Comparison of ENCODE assay signal across 22 cellular contexts in the genomic region with DNA sequence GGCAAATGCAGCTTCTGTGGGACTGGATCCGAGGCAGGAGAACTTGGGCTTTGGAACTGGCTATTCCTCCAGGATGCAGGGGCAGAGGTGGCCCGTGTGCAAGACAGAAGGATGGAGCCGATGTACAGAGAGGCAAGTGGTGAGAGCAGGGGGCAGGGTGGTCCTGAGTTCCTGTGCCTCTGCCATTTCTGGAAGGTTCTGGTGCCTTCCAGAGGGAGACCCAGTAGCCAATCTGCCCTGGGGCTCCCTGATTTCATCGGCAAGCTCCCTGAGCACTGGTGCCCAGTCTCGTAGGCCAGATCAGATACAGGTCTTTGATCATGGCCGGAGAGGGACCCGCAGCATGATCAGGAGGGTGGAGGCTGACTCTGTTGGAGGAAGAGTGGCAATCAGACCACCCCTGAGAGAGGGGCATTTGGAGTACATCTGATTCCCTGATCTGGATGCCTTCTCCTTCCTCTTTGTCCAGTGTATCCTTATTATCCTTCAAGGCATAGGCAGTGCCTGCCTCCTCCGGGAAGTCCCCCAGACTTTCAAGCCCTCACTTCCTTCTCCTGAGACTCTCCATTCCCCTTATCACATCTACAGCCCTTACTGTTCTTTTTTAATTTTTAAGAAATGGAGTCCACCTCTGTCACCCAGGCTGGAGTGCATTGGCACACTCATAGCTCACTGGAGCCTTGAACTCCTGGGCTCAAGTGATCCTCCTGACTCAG. TPM values are rescaled to one million over a fixed set of nuclear protein-coding genes. Genes with fewer than 3 reads are reported as not detected.
DNase-seq lines count a peak whose midpoint lies in the region; ATAC-seq, FAIRE-seq and TF ChIP-seq lines count a peak whose summit lies in the region.
"Had no signal": no experiment of that assay in that cellular context is flagged by ENCODE, and none has a peak within 500 bp of the region (broad histone marks: within the 10 kb centered on the region; RNA-seq: fewer than 3 reads in every experiment).

No MANE protein-coding gene starts in this region.

- TF ChIP-seq RAD21 in K562 (CRISPR knock-in tag; conservative IDR thresholded peaks at IDR 0.05 in 1 of 2, IDR thresholded peaks at IDR 0.05 in 1 of 2) = no peak

- TF ChIP-seq CTCF in K562 (IDR thresholded peaks at IDR 0.05 in 2 of 3, conservative IDR thresholded peaks at IDR 0.05 in 1 of 3; ENCODE audit: insufficient read depth in 2 of 3, low read depth in 1 of 3, low read length in 3 of 3) (no peak), upper lobe of right lung (IDR thresholded peaks at IDR 0.05) (no peak), osteocyte (IDR thresholded peaks at IDR 0.05) (no peak)

- WGBS in K562 (ENCODE audit: insufficient coverage, low coverage, missing lambda C conversion rate) = 8% methylated on average over 8 of the region's 8 CpGs

- POLR2A ChIA-PET in activated CD4-positive, alpha-beta T cell treated with anti-CD3 and anti-CD28 coated beads, Interleukin-2, amount 10 ng/mL, durations not matched to agents 7 days and 5 days (lab: Charles Lee) = no interaction called here
- POLR2A ChIA-PET in K562 (lab: Yijun Ruan, JAX) = interaction anchor here (0.6 kb wide), 1 partner anchor 14 kb away, joined by 5 read pairs; no protein-coding TSS in a partner anchor

- H2AFZ ChIP-seq in K562 (ENCODE audit: low read depth, low read length) = no peak overlapping the region
- H2AFZ ChIP-seq: GM23338 had no signal

- H3K9me1 ChIP-seq in K562 (ENCODE audit: control insufficient read depth, insufficient read depth, low read length) = no peaks in the 10 kb centered on the region

- H3K4me2 ChIP-seq in K562 (ENCODE audit: insufficient read depth, low read length) = no peak overlapping the region
- H3K4me2 ChIP-seq: GM23338 had no signal

- no peaks in the 10 kb centered on the region for H3K36me3 ChIP-seq in K562 (ENCODE audit: control insufficient read depth, insufficient read depth, low read length)
- H3K36me3 ChIP-seq in upper lobe of right lung = no peaks in the 10 kb centered on the region

- peaks cover 3% of the 10 kb centered on the region for H3K36me3 Mint-ChIP-seq in activated CD4-positive, alpha-beta T cell treated with anti-CD3 and anti-CD28 coated beads, Interleukin-2, amount 10 ng/mL, durations not matched to agents 7 days and 5 days (ENCODE audit: low read depth)
- H3K36me3 Mint-ChIP-seq in osteocyte (ENCODE audit: unreplicated experiment) = no peaks in the 10 kb centered on the region
- H3K36me3 Mint-ChIP-seq: CD8-positive, alpha-beta T cell had no signal

- H4K20me1 ChIP-seq in K562 (replicated peaks; ENCODE audit: control insufficient read depth, insufficient read depth, low read length) = no peaks in the 10 kb centered on the region

- TF ChIP-seq EP300 in K562 (IDR thresholded peaks at IDR 0.05; ENCODE audit: low read length) = no peak

- peaks cover 40 to 54% of the 10 kb centered on the region in 2 experiments for H3K27me3 ChIP-seq in K562 (ENCODE audit: control insufficient read depth in 2 of 2, insufficient read depth in 2 of 2, low read length in 2 of 2)
- H3K27me3 ChIP-seq in upper lobe of right lung = no peaks in the 10 kb centered on the region

- no TSS peak for BruUV-seq in K562 (replicated peaks; lab: Mats Ljungman, UMichigan)

- H3K27me3 Mint-ChIP-seq in activated CD4-positive, alpha-beta T cell treated with anti-CD3 and anti-CD28 coated beads, Interleukin-2, amount 10 ng/mL, durations not matched to agents 7 days and 5 days = no peaks in the 10 kb centered on the region
- peaks cover 36% of the 10 kb centered on the region for H3K27me3 Mint-ChIP-seq in osteocyte (ENCODE audit: unreplicated experiment)

- H3K27ac Mint-ChIP-seq in activated CD4-positive, alpha-beta T cell treated with anti-CD3 and anti-CD28 coated beads, Interleukin-2, amount 10 ng/mL, durations not matched to agents 7 days and 5 days = peak overlapping the region; percentile 25
- no peak overlapping the region for H3K27ac Mint-ChIP-seq in osteocyte (ENCODE audit: unreplicated experiment)
- H3K27ac Mint-ChIP-seq: CD8-positive, alpha-beta T cell; GM23338 had no signal

- ATAC-seq in K562 (no peak), upper lobe of right lung (no peak), GM21390 (IDR thresholded peaks at IDR 0.05; ENCODE audit: unreplicated experiment) (no peak)
- ATAC-seq: CD8-positive, alpha-beta T cell; GM12878; GM23338 had no signal

- no peaks in the 10 kb centered on the region for H3K9me3 Mint-ChIP-seq in activated CD4-positive, alpha-beta T cell treated with anti-CD3 and anti-CD28 coated beads, Interleukin-2, amount 10 ng/mL, durations not matched to agents 7 days and 5 days
- no peaks in the 10 kb centered on the region for H3K9me3 Mint-ChIP-seq in osteocyte (ENCODE audit: unreplicated experiment)
- H3K9me3 Mint-ChIP-seq: CD8-positive, alpha-beta T cell had no signal

- in situ Hi-C loops in K562 (cut with MboI) = no loop called here

- no peak overlapping the region for H3K27ac ChIP-seq in K562 (ENCODE audit: extremely low read depth, low read depth, low read length)
- H3K27ac ChIP-seq in upper lobe of right lung = no peak overlapping the region
- H3K27ac ChIP-seq: 22Rv1, RWPE1 had no signal

- H3K4me1 ChIP-seq in K562 (replicated peaks in 1 of 2; ENCODE audit: control insufficient read depth in 2 of 2, insufficient read depth in 2 of 2, low read length in 2 of 2) (peaks cover 2 to 4% of the 10 kb centered on the region in 2 experiments; a peak in 3 of 5 replicates), upper lobe of right lung (no peaks in the 10 kb centered on the region)

- no peak for TF ChIP-seq POLR2A in K562 (conservative IDR thresholded peaks at IDR 0.05)

- CTCF ChIA-PET in activated CD4-positive, alpha-beta T cell treated with anti-CD3 and anti-CD28 coated beads, Interleukin-2, amount 10 ng/mL, durations not matched to agents 7 days and 5 days (lab: Charles Lee) = interaction anchor here (1.5 kb wide), 1 partner anchor 14 kb away, joined by 4 read pairs; no protein-coding TSS in a partner anchor
- CTCF ChIA-PET in K562 (lab: Yijun Ruan, JAX; ENCODE audit: low intra/inter-chr PET ratio) = no interaction called here

- FAIRE-seq in K562 (lab: Jason Lieb, UNC) = no peak
- FAIRE-seq: GM12878, GM18507 had no signal

- H3K4me1 Mint-ChIP-seq in activated CD4-positive, alpha-beta T cell treated with anti-CD3 and anti-CD28 coated beads, Interleukin-2, amount 10 ng/mL, durations not matched to agents 7 days and 5 days = peaks cover 12% of the 10 kb centered on the region
- peaks cover 3% of the 10 kb centered on the region for H3K4me1 Mint-ChIP-seq in osteocyte (ENCODE audit: unreplicated experiment)

- no peak overlapping the region for H3K4me3 Mint-ChIP-seq in activated CD4-positive, alpha-beta T cell treated with anti-CD3 and anti-CD28 coated beads, Interleukin-2, amount 10 ng/mL, durations not matched to agents 7 days and 5 days
- no peak overlapping the region for H3K4me3 Mint-ChIP-seq in osteocyte (ENCODE audit: unreplicated experiment)
- H3K4me3 Mint-ChIP-seq: CD8-positive, alpha-beta T cell; GM23338 had no signal

- H3K9ac ChIP-seq in K562 (ENCODE audit: insufficient read depth in 1 of 2, low read depth in 2 of 2, low read length in 2 of 2) = no peak overlapping the region

- DNase-seq in activated CD4-positive, alpha-beta T cell treated with anti-CD3 and anti-CD28 coated beads, Interleukin-2, amount 10 ng/mL, durations not matched to agents 7 days and 5 days = no peak
- DNase-seq in activated CD4-positive, alpha-beta T cell treated with anti-CD3 and anti-CD28 coated beads, Interleukin-2, amount 50 U/mL, for 4 hours = no peak
- DNase-seq in K562 (ENCODE audit: extremely low read depth in 1 of 4, low spot score in 3 of 4) (no peak), mesenteric fat pad (ENCODE audit: low spot score) (peak; percentile 71), upper lobe of right lung (peak; percentile 40), osteocyte (ENCODE audit: extremely low spot score, unreplicated experiment) (no peak), DMS53 (lab: John Stamatoyannopoulos, UW) (no peak)
- DNase-seq: CD8-positive, alpha-beta T cell; GDM1; KG1; NCI-H1417 treated with DMSO at 0.1 percent for 48 hours; NCI-H1930; NCI-H2171 treated with DMSO at 0.1 percent for 48 hours; NCI-H748 treated with DMSO at 0.1 percent for 48 hours had no signal

- intact Hi-C loops in K562 (cut with micrococcal nuclease) = no loop called here
- intact Hi-C loops in upper lobe of right lung (cut with DNase I) = no loop called here

- no peaks in the 10 kb centered on the region for H3K79me2 ChIP-seq in K562 (ENCODE audit: control insufficient read depth, insufficient read depth, low read length)

- H3K4me3 ChIP-seq in K562 (no peak overlapping the region), upper lobe of right lung (no peak overlapping the region)
- H3K4me3 ChIP-seq: GM12878, GM23338 had no signal

- no peaks in the 10 kb centered on the region for H3K9me3 ChIP-seq in K562 (replicated peaks; ENCODE audit: control insufficient read depth, insufficient read depth, low read depth, low read length)
- no peaks in the 10 kb centered on the region for H3K9me3 ChIP-seq in upper lobe of right lung

RNA-seq across cellular contexts. Expression of gene MRGPRD, which starts 9.7 kb away (rescaled TPM):
- not detected for total RNA-seq in activated CD4-positive, alpha-beta T cell treated with anti-CD3 and anti-CD28 coated beads, Interleukin-2, amount 10 ng/mL, durations not matched to agents 7 days and 5 days
- not detected in 2 replicates for total RNA-seq in K562 (2011; cell fraction: chromatin; rRNA removed; ENCODE audit: low replicate concordance)
- not detected in 2 replicates for total RNA-seq in K562 (2011; cell fraction: nucleolus; rRNA removed)
- not detected in 2 replicates for total RNA-seq in K562 (2011; cell fraction: nucleoplasm; rRNA removed)
- total RNA-seq in K562 (2014; rRNA removed) (not detected in 2 replicates), K562 (2014; rRNA removed; fragmentation: Illumina TruSeq; extraction: Trizol) (not detected in 2 replicates), K562 (2015; rRNA removed; fragmentation: Illumina TruSeq; extraction: Trizol) (not detected in 2 replicates), K562 (2021) (not detected in 2 replicates), mesenteric fat pad (not detected), upper lobe of right lung (not detected), osteocyte (not detected in 2 replicates)
- polyA plus RNA-seq in K562 (2011; rRNA removed) (not detected in 2 replicates), K562 (2014; fragmentation: Illumina TruSeq; extraction: Trizol) (not detected in 2 replicates), K562 (2014; fragmentation: Nextera tagmentation; extraction: Ambion mirVana) (not detected), K562 (2014; rRNA removed) (not detected in 2 replicates)
- polyA plus RNA-seq in K562 (2011; cell fraction: cytosol; rRNA removed) = not detected in 2 replicates
- polyA plus RNA-seq in K562 (2011; cell fraction: nucleus; rRNA removed) = not detected in 2 replicates
- not detected in 2 replicates for polyA plus RNA-seq in K562 (2012)
- not detected in 2 replicates for polyA minus RNA-seq in K562 (2011; rRNA and poly(A)+ RNA removed)
- not detected in 2 replicates for polyA minus RNA-seq in K562 (2011; cell fraction: cytosol; rRNA and poly(A)+ RNA removed)
- polyA minus RNA-seq in K562 (2011; cell fraction: nucleus; rRNA and poly(A)+ RNA removed) = not detected in 2 replicates
- total RNA-seq: CD8-positive, alpha-beta T cell; GM12878; GM23338; NCI-H460 had no signal
- polyA plus RNA-seq: BJ, GM12878, GM23338 had no signal

RNA-seq across cellular contexts. Expression of gene MRGPRF, which starts 42.0 kb away (rescaled TPM):
- total RNA-seq in activated CD4-positive, alpha-beta T cell treated with anti-CD3 and anti-CD28 coated beads, Interleukin-2, amount 10 ng/mL, durations not matched to agents 7 days and 5 days = not detected
- total RNA-seq in K562 (2011; cell fraction: chromatin; rRNA removed; ENCODE audit: low replicate concordance) = not detected in 2 replicates
- not detected in 2 replicates for total RNA-seq in K562 (2011; cell fraction: nucleolus; rRNA removed)
- not detected in 2 replicates for total RNA-seq in K562 (2011; cell fraction: nucleoplasm; rRNA removed)
- total RNA-seq in K562 (2014; rRNA removed) = not detected in 2 replicates
- total RNA-seq in K562 (2014; rRNA removed; fragmentation: Illumina TruSeq; extraction: Trizol) = not detected in 2 replicates
- not detected in 2 replicates for total RNA-seq in K562 (2015; rRNA removed; fragmentation: Illumina TruSeq; extraction: Trizol)
- 0.07 TPM in 1 of 2 replicates, not detected in the other for total RNA-seq in K562 (2021)
- polyA plus RNA-seq in K562 (2011; rRNA removed) = not detected in 2 replicates
- not detected in 2 replicates for polyA plus RNA-seq in K562 (2011; cell fraction: cytosol; rRNA removed)
- polyA plus RNA-seq in K562 (2011; cell fraction: nucleus; rRNA removed) = not detected in 2 replicates
- not detected in 2 replicates for polyA plus RNA-seq in K562 (2012)
- polyA plus RNA-seq in K562 (2014; fragmentation: Illumina TruSeq; extraction: Trizol) = not detected in 2 replicates
- polyA plus RNA-seq in K562 (2014; fragmentation: Nextera tagmentation; extraction: Ambion mirVana) = not detected
- polyA plus RNA-seq in K562 (2014; rRNA removed) = not detected in 2 replicates
- not detected in 2 replicates for polyA minus RNA-seq in K562 (2011; rRNA and poly(A)+ RNA removed)
- polyA minus RNA-seq in K562 (2011; cell fraction: cytosol; rRNA and poly(A)+ RNA removed) = not detected in 2 replicates
- polyA minus RNA-seq in K562 (2011; cell fraction: nucleus; rRNA and poly(A)+ RNA removed) = not detected in 2 replicates
- 29.8 TPM for total RNA-seq in mesenteric fat pad
- 13.2 TPM for total RNA-seq in upper lobe of right lung
- total RNA-seq in osteocyte = 7.0 and 8.4 TPM in 2 replicates
- total RNA-seq: CD8-positive, alpha-beta T cell; GM12878; NCI-H460 had no signal
- polyA plus RNA-seq: GM12878 had no signal

Comparison
In these comparisons a context has a peak if more than half of its experiments do, and no peak if none do; other contexts are left out.
1. DNase-seq: peak in mesenteric fat pad (single experiment) and upper lobe of right lung (single experiment); none in activated CD4-positive, alpha-beta T cell treated with anti-CD3 and anti-CD28 coated beads, Interleukin-2, amount 10 ng/mL, durations not matched to agents 7 days and 5 days (single experiment), activated CD4-positive, alpha-beta T cell treated with anti-CD3 and anti-CD28 coated beads, Interleukin-2, amount 50 U/mL, for 4 hours (0 of 2), K562 (0 of 4), osteocyte (single experiment) and DMS53 (single experiment).